7 cellular contexts compared by ENCODE assay signal in the genomic region with DNA sequence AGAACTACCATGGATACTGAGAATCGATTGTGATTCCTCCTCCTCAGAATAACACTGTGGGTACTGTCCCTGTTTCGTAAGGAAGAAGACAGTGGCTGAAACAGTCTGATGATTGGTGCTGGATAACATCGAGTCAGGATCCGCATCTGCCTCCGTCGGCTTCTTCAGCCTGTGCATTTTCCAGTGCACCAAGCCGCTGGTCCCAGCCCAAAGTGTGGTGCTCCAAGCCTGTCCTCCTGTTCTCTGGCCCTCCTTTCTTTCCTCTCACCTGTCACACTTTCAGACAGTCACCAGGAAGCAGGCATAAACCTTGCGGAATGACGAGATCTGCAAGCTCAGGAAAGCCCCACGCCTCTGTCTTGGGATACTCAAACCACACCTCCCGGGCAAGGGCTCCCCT.
"Had no signal": no experiment of that assay in that cellular context is flagged by ENCODE, and none has a peak within 500 bp of the region (broad histone marks: within the 10 kb centered on the region; RNA-seq: fewer than 3 reads in every experiment).

No MANE protein-coding gene starts in this region.

- H3K27ac Mint-ChIP-seq: GM23338, H9 had no signal

- H3K4me3 ChIP-seq: GM23338 had no signal

- H3K4me3 Mint-ChIP-seq: GM23338, H9 had no signal

- DNase-seq: HCEC 1CT, IMR-90 had no signal

- H3K9me3 Mint-ChIP-seq: GM23338, H9 had no signal

- FAIRE-seq: H1, H54, HTR-8/SVneo had no signal

- H2AFZ ChIP-seq: GM23338 had no signal

- H3K4me2 ChIP-seq: GM23338 had no signal
